22 cellular contexts compared by ENCODE assay signal in the genomic region with DNA sequence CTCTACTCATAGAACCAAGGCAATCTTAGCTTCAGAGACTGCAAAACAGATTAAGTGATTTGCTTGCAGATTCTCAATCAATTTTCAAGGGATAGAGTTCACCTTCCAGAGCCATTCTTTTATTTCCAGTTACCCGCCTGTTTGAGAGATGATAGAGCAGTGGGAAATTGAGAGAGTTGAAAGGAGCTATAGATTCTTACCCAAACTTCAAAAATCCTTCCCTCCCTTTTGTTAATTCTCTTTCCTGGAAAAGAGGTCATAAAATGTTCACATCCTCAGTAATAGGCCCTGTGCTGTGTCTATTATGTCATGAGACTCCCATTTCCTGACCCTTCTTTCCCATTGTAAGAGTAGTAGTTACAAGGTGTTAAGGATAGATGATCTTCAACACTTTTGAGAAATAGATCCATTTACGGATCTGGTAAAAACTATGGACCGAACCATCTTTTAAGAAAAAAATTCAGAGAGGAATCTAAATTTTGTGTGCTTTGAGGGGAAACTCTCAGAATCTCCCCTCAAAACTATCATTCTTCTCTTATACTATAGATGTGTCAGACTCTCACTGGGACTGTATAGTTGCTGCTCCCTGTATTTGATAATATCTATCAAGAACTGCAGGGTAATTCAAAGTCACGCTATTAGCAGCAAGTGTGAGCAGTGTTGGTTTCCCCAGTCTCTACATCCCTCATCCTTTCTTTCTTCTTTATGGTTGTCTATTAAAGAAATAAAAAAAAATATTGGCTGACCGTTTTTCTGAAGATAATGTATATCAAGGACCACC. TPM values are rescaled to one million over a fixed set of nuclear protein-coding genes. Genes with fewer than 3 reads are reported as not detected.
A peak's percentile ranks its signal among the peaks of the same experiment; 100 is the strongest.
DNase-seq lines count a peak whose midpoint lies in the region; ATAC-seq, FAIRE-seq and TF ChIP-seq lines count a peak whose summit lies in the region.
"Had no signal": no experiment of that assay in that cellular context is flagged by ENCODE, and none has a peak within 500 bp of the region (broad histone marks: within the 10 kb centered on the region; RNA-seq: fewer than 3 reads in every experiment).

No MANE protein-coding gene starts in this region.

- no peak; the same call in 1 of the 2 replicates for TF ChIP-seq POLR2A in IMR-90 (IDR thresholded peaks at IDR 0.05; ENCODE audit: low read depth, low read length)

- TF ChIP-seq CTCF in IMR-90 (conservative IDR thresholded peaks at IDR 0.05; ENCODE audit: low read depth, low read length) (no peak), astrocyte (IDR thresholded peaks at IDR 0.05; ENCODE audit: insufficient read depth, low read depth, low read length) (no peak), choroid plexus epithelial cell (conservative IDR thresholded peaks at IDR 0.05; ENCODE audit: low read depth, low read length) (no peak), nephron progenitor cell (IDR thresholded peaks at IDR 0.05) (no peak), ascending aorta (IDR thresholded peaks at IDR 0.05) (no peak)

- no peak overlapping the region for H2BK120ac ChIP-seq in IMR-90 (ENCODE audit: low read depth, low read length)

- H3K27ac ChIP-seq in IMR-90 (ENCODE audit: insufficient read depth, low read length) = no peak overlapping the region
- H3K27ac ChIP-seq in astrocyte (ENCODE audit: low read depth, low read length) = no peak overlapping the region
- H3K27ac ChIP-seq in ascending aorta = no peak overlapping the region
- H3K27ac ChIP-seq: C4-2B, GM23248, HL-60 had no signal

- peak; percentile 19 for DNase-seq in IMR-90
- DNase-seq in astrocyte (ENCODE audit: low read depth) = peak; percentile 36
- peak; percentile 52 for DNase-seq in choroid plexus epithelial cell (ENCODE audit: low read depth)
- no peak for DNase-seq in nephron progenitor cell
- no peak for DNase-seq in ascending aorta (ENCODE audit: low spot score in 2 of 2)
- no peak for DNase-seq in NOMO-1 treated with DMSO at 0.1 percent for 48 hours (lab: John Stamatoyannopoulos, UW; ENCODE audit: unreplicated experiment)
- no peak for DNase-seq in DMS 273 treated with DMSO at 0.1 percent for 48 hours (lab: John Stamatoyannopoulos, UW)
- DNase-seq: AML-193; Caco-2; CD4-positive, alpha-beta T cell; DMS153; DMS79; GDM1; GM23248; KBM-7 had no signal

- H4K91ac ChIP-seq in IMR-90 (ENCODE audit: insufficient read depth, low read depth, low read length) = no peak overlapping the region

- no CpG with 5 or more reads among the region's 5 CpGs for WGBS in IMR-90 (ENCODE audit: extremely low coverage in 2 of 2, insufficient read length in 1 of 2), 2 experiments

- H3K4me3 ChIP-seq in IMR-90 (ENCODE audit: insufficient read depth, low read depth, low read length) (no peak overlapping the region), astrocyte (ENCODE audit: insufficient read depth, low read depth, low read length) (no peak overlapping the region), choroid plexus epithelial cell (ENCODE audit: low read depth, low read length) (no peak overlapping the region), ascending aorta (no peak overlapping the region)
- H3K4me3 ChIP-seq: GM23248, HAP-1 had no signal

- POLR2A ChIA-PET in IMR-90 (lab: Charles Lee; ENCODE audit: unreplicated experiment) = interaction anchor here (0.7 kb wide), 1 partner anchor 260 kb away, joined by 3 read pairs; no protein-coding TSS in a partner anchor

- H3K9ac ChIP-seq in IMR-90 (ENCODE audit: low read depth, low read length) (no peak overlapping the region), astrocyte (ENCODE audit: low read length) (no peak overlapping the region)
- H3K9ac ChIP-seq: GM23248 had no signal

- no peak overlapping the region for H3K23ac ChIP-seq in IMR-90 (ENCODE audit: low read depth, low read length)

- H4K8ac ChIP-seq in IMR-90 (ENCODE audit: low read depth in 2 of 2, low read length in 2 of 2) = no peak overlapping the region

- no peaks in the 10 kb centered on the region for H3K9me1 ChIP-seq in IMR-90 (ENCODE audit: insufficient read depth, low read length)

- no peak overlapping the region for H2AFZ ChIP-seq in IMR-90 (replicated peaks; ENCODE audit: low read length, poor library complexity)
- no peak overlapping the region for H2AFZ ChIP-seq in astrocyte (ENCODE audit: low read depth, low read length)
- H2AFZ ChIP-seq: GM23248 had no signal

- CTCF ChIA-PET in IMR-90 (lab: Yijun Ruan, JAX) = interaction anchor here (1.0 kb wide), 1 partner anchor 42 kb away, joined by 6 read pairs; no protein-coding TSS in a partner anchor

- FAIRE-seq in astrocyte (lab: Jason Lieb, UNC) = no peak
- FAIRE-seq: D721Med, HTR-8/SVneo had no signal

- H3K4me2 ChIP-seq in IMR-90 (ENCODE audit: low read depth, low read length) (no peak overlapping the region), astrocyte (ENCODE audit: low read length) (no peak overlapping the region)

- in situ Hi-C loops in IMR-90 (cut with MboI; ENCODE audit: low sequenced_read_pairs) = no loop called here

- H3K9me3 ChIP-seq in IMR-90 (ENCODE audit: control insufficient read depth, insufficient read depth, low read length) (no peaks in the 10 kb centered on the region), astrocyte (ENCODE audit: insufficient read depth, low read depth, low read length) (no peaks in the 10 kb centered on the region), ascending aorta (no peaks in the 10 kb centered on the region)
- H3K9me3 ChIP-seq: Caco-2, HAP-1 had no signal

- no peak overlapping the region for H2AK5ac ChIP-seq in IMR-90 (ENCODE audit: low read depth, low read length)

- TF ChIP-seq RAD21 in IMR-90 (IDR thresholded peaks at IDR 0.05; ENCODE audit: low read length) = no peak

- H3K27me3 Mint-ChIP-seq in astrocyte (ENCODE audit: low read depth, unreplicated experiment) = no peaks in the 10 kb centered on the region
- peaks cover 8% of the 10 kb centered on the region for H3K27me3 Mint-ChIP-seq in nephron progenitor cell (ENCODE audit: low read depth, poor library complexity)

- no peak overlapping the region for H2BK20ac ChIP-seq in IMR-90 (ENCODE audit: low read depth, low read length)

- H3K79me2 ChIP-seq in astrocyte (ENCODE audit: insufficient read depth, low read length) = peaks cover 31% of the 10 kb centered on the region

- peaks cover 0 to 2% of the 10 kb centered on the region in 2 experiments; a peak in 1 of 4 replicates for H3K79me1 ChIP-seq in IMR-90 (ENCODE audit: low read depth in 1 of 2, low read length in 2 of 2)

- H4K20me1 ChIP-seq in IMR-90 (ENCODE audit: insufficient read depth, low read length) (no peaks in the 10 kb centered on the region), astrocyte (ENCODE audit: insufficient read depth, low read length) (peaks cover 26% of the 10 kb centered on the region)

- H3K4me1 ChIP-seq in IMR-90 (ENCODE audit: control insufficient read depth, insufficient read depth, low read length) = no peaks in the 10 kb centered on the region
- peaks cover 20% of the 10 kb centered on the region for H3K4me1 ChIP-seq in astrocyte (ENCODE audit: insufficient read depth, low read length)
- H3K4me1 ChIP-seq in ascending aorta = peaks cover 0 to 10% of the 10 kb centered on the region in 2 donors
- H3K4me1 ChIP-seq: Caco-2, HAP-1 had no signal

- H3K27me3 ChIP-seq in IMR-90 (ENCODE audit: control insufficient read depth, insufficient read depth, low read length) = no peaks in the 10 kb centered on the region
- H3K27me3 ChIP-seq in astrocyte (ENCODE audit: insufficient read depth, low read length) = no peaks in the 10 kb centered on the region
- H3K27me3 ChIP-seq in ascending aorta = no peaks in the 10 kb centered on the region

- H3K36me3 Mint-ChIP-seq in astrocyte (ENCODE audit: low read depth, unreplicated experiment) = peaks cover 6% of the 10 kb centered on the region
- peaks cover 30% of the 10 kb centered on the region for H3K36me3 Mint-ChIP-seq in nephron progenitor cell (ENCODE audit: low read depth)

- intact Hi-C loops in IMR-90 (cut with micrococcal nuclease) = no loop called here
- intact Hi-C loops in ascending aorta (cut with DNase I) = no loop called here

- ATAC-seq in IMR-90 (ENCODE audit: low read depth) = no peak
- no peak for ATAC-seq in HG03432 (IDR thresholded peaks at IDR 0.05; ENCODE audit: unreplicated experiment)

- no peak overlapping the region for H3K4ac ChIP-seq in IMR-90 (ENCODE audit: low read depth, low read length)

- no peak overlapping the region for H2BK15ac ChIP-seq in IMR-90 (ENCODE audit: low read depth, low read length)

- dilution Hi-C loops in IMR-90 (cut with HindIII; ENCODE audit: low sequenced_read_pairs, unreplicated experiment) = no loop called here

- H3K14ac ChIP-seq in IMR-90 (replicated peaks; ENCODE audit: low read depth, low read length) = no peak overlapping the region

- H3K4me3 Mint-ChIP-seq in astrocyte (ENCODE audit: unreplicated experiment) (no peak overlapping the region), nephron progenitor cell (no peak overlapping the region)
- H3K4me3 Mint-ChIP-seq: CD4-positive, alpha-beta T cell; IgD-negative memory B cell had no signal

- H3K9me3 Mint-ChIP-seq in astrocyte (ENCODE audit: unreplicated experiment) = peaks cover 2% of the 10 kb centered on the region
- peaks cover 9% of the 10 kb centered on the region for H3K9me3 Mint-ChIP-seq in nephron progenitor cell
- H3K9me3 Mint-ChIP-seq: CD4-positive, alpha-beta T cell; IgD-negative memory B cell had no signal

- no peak overlapping the region for H4K5ac ChIP-seq in IMR-90 (ENCODE audit: low read depth, low read length)

- BruUV-seq in IMR-90 (replicated peaks; lab: Mats Ljungman, UMichigan) = no TSS peak

- H3K36me3 ChIP-seq in IMR-90 (ENCODE audit: control insufficient read depth, insufficient read depth, low read length) (no peaks in the 10 kb centered on the region; the same call in 1 of the 2 replicates), astrocyte (ENCODE audit: insufficient read depth, low read length) (peaks cover 44% of the 10 kb centered on the region), ascending aorta (peaks cover 11 to 21% of the 10 kb centered on the region in 2 donors)
- H3K36me3 ChIP-seq: HAP-1 had no signal

- no peak overlapping the region for H2BK5ac ChIP-seq in IMR-90 (ENCODE audit: low read depth, low read length, poor library complexity, severe bottlenecking)

- H2AK9ac ChIP-seq in IMR-90 (replicated peaks; ENCODE audit: low read depth, low read length, poor library complexity) = no peak overlapping the region

- H3K56ac ChIP-seq in IMR-90 (ENCODE audit: extremely low read depth, insufficient read depth, low read length) = no peak overlapping the region

- H3K4me1 Mint-ChIP-seq in astrocyte (ENCODE audit: low read depth, unreplicated experiment) (peaks cover 7% of the 10 kb centered on the region), nephron progenitor cell (peaks cover 7% of the 10 kb centered on the region)
- H3K4me1 Mint-ChIP-seq: IgD-negative memory B cell had no signal

- no peak overlapping the region for H3K18ac ChIP-seq in IMR-90 (ENCODE audit: low read depth, low read length)

- H3K27ac Mint-ChIP-seq in astrocyte (ENCODE audit: unreplicated experiment) = no peak overlapping the region
- peak overlapping the region; percentile 46 for H3K27ac Mint-ChIP-seq in nephron progenitor cell
- H3K27ac Mint-ChIP-seq: CD4-positive, alpha-beta T cell; IgD-negative memory B cell had no signal

RNA-seq across cellular contexts. Expression of gene RGS4, which starts 8.0 kb away (rescaled TPM):
- 538 and 635 TPM in 2 replicates for total RNA-seq in IMR-90 (2012; rRNA removed)
- 201 and 202 TPM in 2 replicates for polyA plus RNA-seq in IMR-90 (2012; rRNA removed)
- 33.4 and 56.3 TPM in 2 replicates for polyA plus RNA-seq in IMR-90 (2012; cell fraction: cytosol; rRNA removed)
- polyA plus RNA-seq in IMR-90 (2012; cell fraction: nucleus; rRNA removed; ENCODE audit: low replicate concordance) = 19.5 and 85.3 TPM in 2 replicates
- total RNA-seq in astrocyte = 16.2 and 23.8 TPM in 2 replicates
- total RNA-seq in ascending aorta = 57.5 TPM
- total RNA-seq: CD4-positive, alpha-beta T cell had no signal
- polyA plus RNA-seq: IgD-negative memory B cell had no signal

Comparison
In these comparisons a context has a peak if more than half of its experiments do, and no peak if none do; other contexts are left out.
1. DNase-seq: peak in IMR-90 (single experiment), astrocyte (single experiment) and choroid plexus epithelial cell (single experiment); none in nephron progenitor cell (single experiment), ascending aorta (0 of 2), NOMO-1 treated with DMSO at 0.1 percent for 48 hours (single experiment) and DMS 273 treated with DMSO at 0.1 percent for 48 hours (single experiment).